24 cellular contexts compared by ENCODE assay signal in genomic region chr21:44804762-44805161, GRCh38. TPM values are rescaled to one million over a fixed set of nuclear protein-coding genes. Genes with fewer than 3 reads are reported as not detected.
DNase-seq lines count a peak whose midpoint lies in the region; ATAC-seq and TF ChIP-seq lines count a peak whose summit lies in the region.
"Had no signal": no experiment of that assay in that cellular context is flagged by ENCODE, and none has a peak within 500 bp of the region (broad histone marks: within the 10 kb centered on the region; RNA-seq: fewer than 3 reads in every experiment).

No MANE protein-coding gene starts in this region.

- DNase-seq in activated CD8-positive, alpha-beta T cell treated with anti-CD3 and anti-CD28 coated beads, Interleukin-2, amount 10 ng/mL, durations not matched to agents 7 days and 5 days, result no peak
- DNase-seq in activated CD8-positive, alpha-beta T cell treated with anti-CD3 and anti-CD28 coated beads for 36 hours, result no peak
- DNase-seq in NCI-H1694 (lab: John Stamatoyannopoulos, UW) (peak; percentile 54), endodermal cell (peak; percentile 13), neural crest cell (ENCODE audit: low read depth, low spot score) (no peak), mesenteric fat pad (ENCODE audit: low spot score) (no peak), iPS-NIHi7 (ENCODE audit: extremely low spot score) (no peak)
- no peak for DNase-seq in activated CD4-positive, alpha-beta T cell treated with anti-CD3 and anti-CD28 coated beads for 1 hour
- DNase-seq: activated CD4-positive, alpha-beta T cell treated with anti-CD3 and anti-CD28 coated beads, Interleukin-2, amount 50 U/mL, for 1 hour; DMS79; dorsolateral prefrontal cortex; GDM1; hippocampal formation; immature natural killer cell; Kasumi-1; mesendoderm; NCI-H1436; NCI-H526 treated with DMSO at 0.1 percent for 48 hours; SHP77 treated with DMSO at 0.1 percent for 48 hours; SW 1271 had no signal

- no peak for TF ChIP-seq CTCF in activated CD8-positive, alpha-beta T cell treated with anti-CD3 and anti-CD28 coated beads for 36 hours (IDR thresholded peaks at IDR 0.05)
- TF ChIP-seq CTCF in endodermal cell (conservative IDR thresholded peaks at IDR 0.05) (no peak), neural crest cell (conservative IDR thresholded peaks at IDR 0.05) (no peak)

- H3K27ac ChIP-seq in endodermal cell (ENCODE audit: low read depth, low read length), result no peak overlapping the region
- H3K27ac ChIP-seq: dorsolateral prefrontal cortex, gastroesophageal sphincter, tibial nerve had no signal

- no peaks in the 10 kb centered on the region for H3K9me3 ChIP-seq in endodermal cell (ENCODE audit: control insufficient read depth, low read length)
- H3K9me3 ChIP-seq: gastroesophageal sphincter, tibial nerve had no signal

- CTCF ChIA-PET in activated CD8-positive, alpha-beta T cell treated with anti-CD3 and anti-CD28 coated beads, Interleukin-2, amount 10 ng/mL, durations not matched to agents 7 days and 5 days (lab: Charles Lee), result interaction anchor here (0.9 to 3.4 kb wide), 2 partner anchors 11 to 88 kb away, joined by 4 to 19 read pairs; no protein-coding TSS in a partner anchor
- CTCF ChIA-PET in activated CD8-positive, alpha-beta T cell treated with anti-CD3 and anti-CD28 coated beads for 36 hours (lab: Charles Lee), result interaction anchor here (2.0 to 2.7 kb wide), 2 partner anchors 11 to 18 kb away, joined by 8 to 22 read pairs; no protein-coding TSS in a partner anchor

- no peak overlapping the region for H3K9ac ChIP-seq in endodermal cell (ENCODE audit: extremely low read depth, low read length, poor library complexity, severe bottlenecking)

- peaks cover 60% of the 10 kb centered on the region for H3K36me3 ChIP-seq in endodermal cell (ENCODE audit: control insufficient read depth, insufficient read depth, low read length)

- H3K4me1 Mint-ChIP-seq in activated CD8-positive, alpha-beta T cell treated with anti-CD3 and anti-CD28 coated beads, Interleukin-2, amount 10 ng/mL, durations not matched to agents 7 days and 5 days (ENCODE audit: low read depth), result peaks cover 32% of the 10 kb centered on the region
- peaks cover 27% of the 10 kb centered on the region for H3K4me1 Mint-ChIP-seq in activated CD8-positive, alpha-beta T cell treated with anti-CD3 and anti-CD28 coated beads for 36 hours (ENCODE audit: low read depth)
- H3K4me1 Mint-ChIP-seq in endodermal cell (peaks cover 20% of the 10 kb centered on the region), neural crest cell (peaks cover 24% of the 10 kb centered on the region)

- no peaks in the 10 kb centered on the region for H3K27me3 ChIP-seq in endodermal cell (ENCODE audit: control insufficient read depth, insufficient read depth, low read length, poor library complexity, severe bottlenecking)
- H3K27me3 ChIP-seq: dorsolateral prefrontal cortex, gastroesophageal sphincter, tibial nerve had no signal

- H3K27ac Mint-ChIP-seq in activated CD8-positive, alpha-beta T cell treated with anti-CD3 and anti-CD28 coated beads, Interleukin-2, amount 10 ng/mL, durations not matched to agents 7 days and 5 days, result peak overlapping the region; percentile 10
- no peak overlapping the region for H3K27ac Mint-ChIP-seq in activated CD8-positive, alpha-beta T cell treated with anti-CD3 and anti-CD28 coated beads for 36 hours
- H3K27ac Mint-ChIP-seq in endodermal cell, result no peak overlapping the region
- H3K27ac Mint-ChIP-seq in neural crest cell (ENCODE audit: unreplicated experiment), result no peak overlapping the region
- H3K27ac Mint-ChIP-seq: immature natural killer cell, WTC11 had no signal

- H3K27me3 Mint-ChIP-seq in activated CD8-positive, alpha-beta T cell treated with anti-CD3 and anti-CD28 coated beads, Interleukin-2, amount 10 ng/mL, durations not matched to agents 7 days and 5 days (ENCODE audit: low read depth), result no peaks in the 10 kb centered on the region
- no peaks in the 10 kb centered on the region for H3K27me3 Mint-ChIP-seq in activated CD8-positive, alpha-beta T cell treated with anti-CD3 and anti-CD28 coated beads for 36 hours
- H3K27me3 Mint-ChIP-seq in endodermal cell (ENCODE audit: insufficient read depth) (no peaks in the 10 kb centered on the region), neural crest cell (ENCODE audit: low read depth) (no peaks in the 10 kb centered on the region)

- H3K4me3 ChIP-seq in endodermal cell (ENCODE audit: low read length), result no peak overlapping the region
- H3K4me3 ChIP-seq: dorsolateral prefrontal cortex, gastroesophageal sphincter, tibial nerve had no signal

- no peak overlapping the region for H3K4me3 Mint-ChIP-seq in activated CD8-positive, alpha-beta T cell treated with anti-CD3 and anti-CD28 coated beads, Interleukin-2, amount 10 ng/mL, durations not matched to agents 7 days and 5 days
- H3K4me3 Mint-ChIP-seq in activated CD8-positive, alpha-beta T cell treated with anti-CD3 and anti-CD28 coated beads for 36 hours, result no peak overlapping the region
- H3K4me3 Mint-ChIP-seq in endodermal cell (no peak overlapping the region), neural crest cell (peak overlapping the region; percentile 89)
- H3K4me3 Mint-ChIP-seq: WTC11 had no signal

- WGBS in endodermal cell (ENCODE audit: insufficient coverage in 1 of 2, insufficient read length in 1 of 2), 2 experiments, result 95 to 97% methylated on average over 5 to 6 of the region's 6 CpGs

- POLR2A ChIA-PET in activated CD8-positive, alpha-beta T cell treated with anti-CD3 and anti-CD28 coated beads, Interleukin-2, amount 10 ng/mL, durations not matched to agents 7 days and 5 days (lab: Charles Lee), result interaction anchor here (1.0 kb wide), 1 partner anchor 11 kb away, joined by 3 read pairs; no protein-coding TSS in a partner anchor
- POLR2A ChIA-PET in activated CD8-positive, alpha-beta T cell treated with anti-CD3 and anti-CD28 coated beads for 36 hours (lab: Charles Lee), result interaction anchor here (0.9 to 3.0 kb wide), 3 partner anchors 10 to 43 kb away, joined by 3 to 21 read pairs (median 3); no protein-coding TSS in a partner anchor

- intact Hi-C loops in activated CD8-positive, alpha-beta T cell treated with anti-CD3 and anti-CD28 coated beads for 36 hours (cut with micrococcal nuclease), result no loop called here

- H3K36me3 Mint-ChIP-seq in activated CD8-positive, alpha-beta T cell treated with anti-CD3 and anti-CD28 coated beads, Interleukin-2, amount 10 ng/mL, durations not matched to agents 7 days and 5 days (ENCODE audit: low read depth), result peaks cover 57% of the 10 kb centered on the region
- peaks cover 62% of the 10 kb centered on the region for H3K36me3 Mint-ChIP-seq in activated CD8-positive, alpha-beta T cell treated with anti-CD3 and anti-CD28 coated beads for 36 hours (ENCODE audit: low read depth)
- peaks cover 42% of the 10 kb centered on the region for H3K36me3 Mint-ChIP-seq in endodermal cell (ENCODE audit: low read depth)
- H3K36me3 Mint-ChIP-seq in neural crest cell (ENCODE audit: low read depth), result peaks cover 10% of the 10 kb centered on the region

- ATAC-seq in activated CD8-positive, alpha-beta T cell treated with anti-CD3 and anti-CD28 coated beads, Interleukin-2, amount 10 ng/mL, durations not matched to agents 7 days and 5 days, result no peak
- no peak for ATAC-seq in activated CD8-positive, alpha-beta T cell treated with anti-CD3 and anti-CD28 coated beads for 36 hours
- ATAC-seq: gastroesophageal sphincter, Panc1, WTC11 had no signal

- no peaks in the 10 kb centered on the region for H3K9me3 Mint-ChIP-seq in activated CD8-positive, alpha-beta T cell treated with anti-CD3 and anti-CD28 coated beads, Interleukin-2, amount 10 ng/mL, durations not matched to agents 7 days and 5 days (ENCODE audit: insufficient read depth)
- H3K9me3 Mint-ChIP-seq in activated CD8-positive, alpha-beta T cell treated with anti-CD3 and anti-CD28 coated beads for 36 hours, result no peaks in the 10 kb centered on the region
- H3K9me3 Mint-ChIP-seq in endodermal cell (no peaks in the 10 kb centered on the region), neural crest cell (no peaks in the 10 kb centered on the region)
- H3K9me3 Mint-ChIP-seq: immature natural killer cell, WTC11 had no signal

- no peaks in the 10 kb centered on the region for H3K4me1 ChIP-seq in endodermal cell (ENCODE audit: control insufficient read depth, insufficient read depth, low read length)

RNA-seq across cellular contexts. Expression of gene UBE2G2, which starts 3.1 kb away (rescaled TPM):
- 10 to 100 TPM; 85.5 to 86.0 TPM for total RNA-seq in activated CD8-positive, alpha-beta T cell treated with anti-CD3 and anti-CD28 coated beads, Interleukin-2, amount 10 ng/mL, durations not matched to agents 7 days and 5 days
- 100 to 1,000 TPM; 113 to 115 TPM for total RNA-seq in activated CD8-positive, alpha-beta T cell treated with anti-CD3 and anti-CD28 coated beads for 36 hours
- total RNA-seq in endodermal cell (10 to 100 TPM; 84.0 to 84.8 TPM), neural crest cell (108 and 111 TPM in 2 replicates), mesenteric fat pad (123 TPM)
- 75.0 TPM for polyA plus RNA-seq in endodermal cell (2013, experiment 1 of 2)
- 63.5 TPM for polyA plus RNA-seq in endodermal cell (2013, experiment 2 of 2)

RNA-seq across cellular contexts. Expression of gene SUMO3, which starts 13.1 kb away (rescaled TPM):
- 100 to 1,000 TPM in 1 of 2 experiments, 10 to 100 TPM in 1; 98.8 to 102 TPM for total RNA-seq in activated CD8-positive, alpha-beta T cell treated with anti-CD3 and anti-CD28 coated beads, Interleukin-2, amount 10 ng/mL, durations not matched to agents 7 days and 5 days
- 10 to 100 TPM; 69.8 to 72.9 TPM for total RNA-seq in activated CD8-positive, alpha-beta T cell treated with anti-CD3 and anti-CD28 coated beads for 36 hours
- total RNA-seq in endodermal cell (10 to 100 TPM; 79.5 to 96.4 TPM), neural crest cell (92.1 and 97.7 TPM in 2 replicates), mesenteric fat pad (82.2 TPM)
- polyA plus RNA-seq in endodermal cell (2013, experiment 1 of 2), result 123 TPM
- 111 TPM for polyA plus RNA-seq in endodermal cell (2013, experiment 2 of 2)

Comparison
In these comparisons a context has a peak if more than half of its experiments do, and no peak if none do; other contexts are left out.
1. DNase-seq: peak in NCI-H1694 (single experiment) and endodermal cell (single experiment); none in activated CD8-positive, alpha-beta T cell treated with anti-CD3 and anti-CD28 coated beads, Interleukin-2, amount 10 ng/mL, durations not matched to agents 7 days and 5 days (single experiment), activated CD8-positive, alpha-beta T cell treated with anti-CD3 and anti-CD28 coated beads for 36 hours (single experiment), neural crest cell (single experiment), mesenteric fat pad (single experiment), iPS-NIHi7 (single experiment) and activated CD4-positive, alpha-beta T cell treated with anti-CD3 and anti-CD28 coated beads for 1 hour (single experiment).